Comparison of ENCODE assay signal across 9 cellular contexts in the genomic region with DNA sequence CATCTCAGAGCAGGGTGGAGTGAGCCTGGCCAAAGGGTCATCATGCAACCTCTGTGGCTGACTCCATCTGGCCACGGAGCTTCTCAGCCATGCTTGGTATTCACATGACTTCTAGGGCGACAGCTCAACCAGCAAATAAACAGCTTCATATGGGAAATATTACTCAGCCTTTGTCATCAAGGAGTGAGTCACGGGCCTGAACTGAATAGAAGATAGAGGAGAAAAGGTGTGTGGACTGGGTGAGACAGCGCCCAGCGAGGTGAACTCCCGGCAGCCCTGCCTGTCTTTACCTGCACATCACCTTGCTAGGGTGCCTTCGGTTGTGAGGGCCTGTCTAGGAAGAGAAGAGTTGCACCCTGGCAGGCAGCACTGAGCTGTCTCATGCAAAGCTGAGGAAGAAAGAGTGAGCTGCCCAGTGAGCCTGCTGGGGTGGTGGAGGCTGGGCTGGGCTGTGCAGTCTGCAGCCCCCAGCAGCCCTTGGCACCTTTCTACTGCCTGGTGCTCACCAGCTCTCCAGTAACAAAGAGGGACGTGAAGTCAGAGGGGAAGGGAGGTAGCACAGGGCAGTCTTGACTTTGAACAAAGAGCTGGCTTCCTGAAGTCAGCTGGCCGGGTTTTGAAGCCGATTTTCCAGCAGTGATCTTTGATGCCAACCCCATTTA.
A peak's percentile ranks its signal among the peaks of the same experiment; 100 is the strongest.
DNase-seq lines count a peak whose midpoint lies in the region; ATAC-seq, FAIRE-seq and TF ChIP-seq lines count a peak whose summit lies in the region.
"Had no signal": no experiment of that assay in that cellular context is flagged by ENCODE, and none has a peak within 500 bp of the region (broad histone marks: within the 10 kb centered on the region; RNA-seq: fewer than 3 reads in every experiment).

No MANE protein-coding gene starts in this region.

- H3K9me2 ChIP-seq in PC-9 (ENCODE audit: insufficient read depth) (no peaks in the 10 kb centered on the region), GM23338 (ENCODE audit: insufficient read depth) (no peaks in the 10 kb centered on the region)

- H3K27ac ChIP-seq in PC-9 (peak overlapping the region; percentile 92), esophagus squamous epithelium (peak overlapping the region; percentile 90 to 96 (median 95)), small intestine (ENCODE audit: low read depth in 1 of 2, low read length in 1 of 2) (peak overlapping the region; percentile 78 to 79), GM23338 (ENCODE audit: low read depth) (no peak overlapping the region)

- H3K79me2 ChIP-seq in PC-9 (ENCODE audit: low read depth), result peaks cover 90% of the 10 kb centered on the region
- no peaks in the 10 kb centered on the region for H3K79me2 ChIP-seq in GM23338 (replicated peaks; ENCODE audit: insufficient read depth)

- H3K4me1 Mint-ChIP-seq in activated CD4-positive, alpha-beta T cell treated with anti-CD3 and anti-CD28 coated beads for 36 hours, result peaks cover 38% of the 10 kb centered on the region
- H3K4me1 Mint-ChIP-seq in GM23338, result peaks cover 27% of the 10 kb centered on the region

- H2AFZ ChIP-seq in PC-9, result no peak overlapping the region
- no peak overlapping the region for H2AFZ ChIP-seq in GM23338

- no peaks in the 10 kb centered on the region for H3K27me3 ChIP-seq in PC-9 (ENCODE audit: insufficient read depth, low read depth)
- no peaks in the 10 kb centered on the region for H3K27me3 ChIP-seq in esophagus squamous epithelium
- no peaks in the 10 kb centered on the region for H3K27me3 ChIP-seq in small intestine (ENCODE audit: control insufficient read depth in 2 of 2, insufficient read depth in 2 of 2, low read length in 2 of 2)
- H3K27me3 ChIP-seq in GM23338 (ENCODE audit: insufficient read depth), result no peaks in the 10 kb centered on the region

- H4K20me1 ChIP-seq in PC-9 (ENCODE audit: insufficient read depth) (no peaks in the 10 kb centered on the region), GM23338 (replicated peaks; ENCODE audit: insufficient read depth) (no peaks in the 10 kb centered on the region)

- peak; percentile 63 for DNase-seq in activated CD4-positive, alpha-beta T cell treated with anti-CD3 and anti-CD28 coated beads for 36 hours
- DNase-seq in activated CD4-positive, alpha-beta T cell treated with anti-CD3 and anti-CD28 coated beads for 4 hours, result no peak
- DNase-seq in PC-9, result peak; percentile 98 to 100
- no peak for DNase-seq in esophagus squamous epithelium (lab: John Stamatoyannopoulos, UW)
- peak; percentile 90 for DNase-seq in small intestine
- DNase-seq in HUDEP-2 (lab: John Stamatoyannopoulos, UW; ENCODE audit: unreplicated experiment in 76 of 76), result no peak
- no peak for DNase-seq in GM23338 (ENCODE audit: low spot score)
- no peak for DNase-seq in central memory CD4-positive, alpha-beta T cell

- CTCF ChIA-PET in activated CD4-positive, alpha-beta T cell treated with anti-CD3 and anti-CD28 coated beads for 36 hours (lab: Charles Lee), result interaction anchor here (0.8 to 1.2 kb wide), 2 partner anchors 9 to 82 kb away, joined by 3 read pairs; no protein-coding TSS in a partner anchor
- CTCF ChIA-PET in PC-9 (lab: Charles Lee), result interaction anchor here (0.6 to 1.9 kb wide), 10 partner anchors 12 to 355 kb away, joined by 3 to 13 read pairs (median 4); no protein-coding TSS in a partner anchor

- peak; percentile 82 for ATAC-seq in activated CD4-positive, alpha-beta T cell treated with anti-CD3 and anti-CD28 coated beads for 36 hours
- ATAC-seq in GM23338, result no peak

- no peak for TF ChIP-seq POLR2A in esophagus squamous epithelium (IDR thresholded peaks at IDR 0.05)

- H3K4me1 ChIP-seq in PC-9 (replicated peaks; ENCODE audit: insufficient read depth) (peaks cover 77% of the 10 kb centered on the region), esophagus squamous epithelium (peaks cover 50 to 93% (median 59%) of the 10 kb centered on the region in 3 donors), small intestine (ENCODE audit: control insufficient read depth in 2 of 2, insufficient read depth in 1 of 2, low read depth in 1 of 2, low read length in 1 of 2) (peaks cover 4 to 9% of the 10 kb centered on the region in 2 donors), GM23338 (ENCODE audit: insufficient read depth) (peaks cover 17% of the 10 kb centered on the region)

- POLR2A ChIA-PET in activated CD4-positive, alpha-beta T cell treated with anti-CD3 and anti-CD28 coated beads for 36 hours (lab: Charles Lee), result interaction anchor here (0.8 to 1.2 kb wide), 2 partner anchors 137 to 176 kb away, joined by 3 read pairs; no protein-coding TSS in a partner anchor
- POLR2A ChIA-PET in PC-9 (lab: Charles Lee; ENCODE audit: unreplicated experiment), result interaction anchor here (0.5 to 1.5 kb wide), 31 partner anchors 10 to 1786 kb away, joined by 3 to 24 read pairs (median 4); a partner anchor contains a TSS

- TF ChIP-seq CTCF in PC-9 (conservative IDR thresholded peaks at IDR 0.05) (no peak), esophagus squamous epithelium (IDR thresholded peaks at IDR 0.05) (peak in 1 of 6 experiments; percentile 12), GM23338 (conservative IDR thresholded peaks at IDR 0.05; ENCODE audit: low read depth in 2 of 2) (no peak)

- H3F3A ChIP-seq in PC-9 (ENCODE audit: insufficient read depth, low read depth) (peaks cover 92% of the 10 kb centered on the region), GM23338 (replicated peaks; ENCODE audit: low read depth) (no peaks in the 10 kb centered on the region)

- H3K9me3 ChIP-seq in PC-9 (ENCODE audit: insufficient read depth, low read depth) (no peaks in the 10 kb centered on the region), esophagus squamous epithelium (no peaks in the 10 kb centered on the region), small intestine (ENCODE audit: control insufficient read depth, low read depth) (no peaks in the 10 kb centered on the region)

- H3K36me3 Mint-ChIP-seq in activated CD4-positive, alpha-beta T cell treated with anti-CD3 and anti-CD28 coated beads for 36 hours (ENCODE audit: low read depth), result no peaks in the 10 kb centered on the region
- no peaks in the 10 kb centered on the region for H3K36me3 Mint-ChIP-seq in GM23338 (ENCODE audit: low read depth)

- H3K9me3 Mint-ChIP-seq in activated CD4-positive, alpha-beta T cell treated with anti-CD3 and anti-CD28 coated beads for 36 hours (ENCODE audit: low read depth), result no peaks in the 10 kb centered on the region
- H3K9me3 Mint-ChIP-seq in GM23338, result no peaks in the 10 kb centered on the region

- BruUV-seq in PC-9 (replicated peaks; lab: Mats Ljungman, UMichigan), result TSS peak; percentile 89

- intact Hi-C loops in activated CD4-positive, alpha-beta T cell treated with anti-CD3 and anti-CD28 coated beads for 36 hours (cut with DNase I, micrococcal nuclease), result loop anchor here (2.0 to 10.0 kb wide), 10 partner anchors 46 to 399 kb away; a partner anchor contains a TSS
- intact Hi-C loops in PC-9 (cut with micrococcal nuclease; ENCODE audit: unreplicated experiment), result loop anchor here (1.0 to 2.0 kb wide), 14 partner anchors 12 to 345 kb away; no protein-coding TSS in a partner anchor
- intact Hi-C loops in esophagus squamous epithelium (cut with DNase I), result no loop called here

- peaks cover 16% of the 10 kb centered on the region for H3K27me3 Mint-ChIP-seq in activated CD4-positive, alpha-beta T cell treated with anti-CD3 and anti-CD28 coated beads for 36 hours
- H3K27me3 Mint-ChIP-seq in GM23338 (ENCODE audit: insufficient read depth, low read depth, poor library complexity), result peaks cover 2% of the 10 kb centered on the region

- H3K36me3 ChIP-seq in PC-9 (ENCODE audit: low read depth) (peaks cover 37% of the 10 kb centered on the region), esophagus squamous epithelium (no peaks in the 10 kb centered on the region), small intestine (ENCODE audit: control insufficient read depth in 2 of 2, insufficient read depth in 2 of 2, low read length in 2 of 2) (no peaks in the 10 kb centered on the region), GM23338 (ENCODE audit: insufficient read depth) (no peaks in the 10 kb centered on the region)

- FAIRE-seq in small intestine (lab: Jason Lieb, UNC), result no peak
- FAIRE-seq: TTC549 had no signal

- H3K4me3 Mint-ChIP-seq in activated CD4-positive, alpha-beta T cell treated with anti-CD3 and anti-CD28 coated beads for 36 hours, result no peak overlapping the region
- H3K4me3 Mint-ChIP-seq in GM23338, result no peak overlapping the region

- whole genome bisulfite sequencing in esophagus squamous epithelium, 2 donors, result 16 to 34% methylated on average over 10 of the region's 10 CpGs
- 32 to 57% (median 38%) methylated on average over 10 of the region's 10 CpGs for WGBS in small intestine, 3 donors

- H3K4me3 ChIP-seq in PC-9 (peak overlapping the region; percentile 39), esophagus squamous epithelium (no peak overlapping the region), small intestine (ENCODE audit: low read depth in 1 of 2, low read length in 2 of 2) (no peak overlapping the region), GM23338 (no peak overlapping the region)

- H3K4me2 ChIP-seq in PC-9 (peak overlapping the region; percentile 72), GM23338 (no peak overlapping the region)

- H3K27ac Mint-ChIP-seq in activated CD4-positive, alpha-beta T cell treated with anti-CD3 and anti-CD28 coated beads for 36 hours, result peak overlapping the region; percentile 72
- H3K27ac Mint-ChIP-seq in GM23338, result no peak overlapping the region

TF ChIP-seq in GM23338, 12 proteins besides CTCF, POLR2A, EP300 and RAD21 (continues in another document):
- TF ChIP-seq, protein P1, sequence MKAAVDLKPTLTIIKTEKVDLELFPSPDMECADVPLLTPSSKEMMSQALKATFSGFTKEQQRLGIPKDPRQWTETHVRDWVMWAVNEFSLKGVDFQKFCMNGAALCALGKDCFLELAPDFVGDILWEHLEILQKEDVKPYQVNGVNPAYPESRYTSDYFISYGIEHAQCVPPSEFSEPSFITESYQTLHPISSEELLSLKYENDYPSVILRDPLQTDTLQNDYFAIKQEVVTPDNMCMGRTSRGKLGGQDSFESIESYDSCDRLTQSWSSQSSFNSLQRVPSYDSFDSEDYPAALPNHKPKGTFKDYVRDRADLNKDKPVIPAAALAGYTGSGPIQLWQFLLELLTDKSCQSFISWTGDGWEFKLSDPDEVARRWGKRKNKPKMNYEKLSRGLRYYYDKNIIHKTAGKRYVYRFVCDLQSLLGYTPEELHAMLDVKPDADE (IDR thresholded peaks at IDR 0.05), result no peak
- TF ChIP-seq ZNF331 (CRISPR knock-in tag; IDR thresholded peaks at IDR 0.05; ENCODE audit: low read depth) (no peak), CREB1 (CRISPR knock-in tag; IDR thresholded peaks at IDR 0.05; ENCODE audit: low read depth) (no peak), ZNF114 (CRISPR knock-in tag; IDR thresholded peaks at IDR 0.05) (no peak), NANOG (IDR thresholded peaks at IDR 0.05; ENCODE audit: borderline replicate concordance) (no peak), JUNB (IDR thresholded peaks at IDR 0.05; ENCODE audit: unreplicated experiment) (no peak), STAT1 (IDR thresholded peaks at IDR 0.05; ENCODE audit: unreplicated experiment) (no peak), EZH2phosphoT487 (IDR thresholded peaks at IDR 0.05; ENCODE audit: unreplicated experiment) (no peak), EZH2 (IDR thresholded peaks at IDR 0.05; ENCODE audit: low read depth, unreplicated experiment) (no peak)

Comparison
In these comparisons a context has a peak if more than half of its experiments do, and no peak if none do; other contexts are left out.
1. DNase-seq: peak in activated CD4-positive, alpha-beta T cell treated with anti-CD3 and anti-CD28 coated beads for 36 hours (single experiment), PC-9 (2 of 2) and small intestine (single experiment); none in activated CD4-positive, alpha-beta T cell treated with anti-CD3 and anti-CD28 coated beads for 4 hours (0 of 2), esophagus squamous epithelium (single experiment), HUDEP-2 (0 of 76), GM23338 (single experiment) and central memory CD4-positive, alpha-beta T cell (single experiment).